ENCODE assay signal across 8 cellular contexts in the genomic region with DNA sequence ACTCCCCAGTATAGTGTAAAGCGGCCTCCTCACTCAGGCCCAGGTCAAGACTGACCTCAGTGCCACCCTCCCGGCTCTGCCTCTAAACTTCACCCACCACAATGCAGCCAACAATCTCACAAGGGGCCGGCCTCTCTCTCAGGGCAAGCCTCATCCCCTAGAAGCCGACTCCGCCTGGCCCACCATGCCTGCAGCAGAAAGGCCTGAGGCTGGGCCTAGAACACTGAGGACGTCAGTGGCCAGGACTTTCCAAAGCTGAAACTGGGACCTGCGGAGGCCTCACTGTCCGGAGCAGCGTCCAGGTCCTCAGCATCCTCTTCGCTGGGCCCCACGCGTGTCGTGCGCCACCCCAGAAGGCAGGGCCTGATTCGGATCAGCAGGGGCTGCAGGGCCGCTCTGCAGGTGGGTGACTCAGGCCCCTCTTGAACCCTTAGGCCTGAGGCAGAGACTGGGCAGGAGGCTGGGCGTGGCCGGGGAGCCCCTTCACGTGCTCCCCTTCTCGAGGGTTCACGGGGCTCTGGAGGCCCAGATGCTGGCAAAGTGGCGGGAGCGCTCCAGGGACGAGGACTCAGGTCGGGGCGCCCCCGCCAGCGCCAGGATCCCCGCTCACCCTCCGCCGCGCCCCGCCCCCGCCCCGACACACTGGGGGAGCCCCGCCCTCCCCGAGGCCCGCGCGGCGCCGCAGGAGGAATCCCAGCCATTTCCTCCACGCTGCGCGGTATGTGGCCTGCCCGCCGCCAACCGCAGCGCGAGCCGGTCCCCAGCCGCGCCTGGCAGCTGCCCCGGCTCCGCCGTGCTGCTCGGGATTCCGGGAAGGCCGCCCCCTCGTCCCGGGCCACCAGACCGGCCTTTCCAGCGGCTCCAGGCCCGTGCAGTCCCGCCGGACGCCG. TPM values are rescaled to one million over a fixed set of nuclear protein-coding genes. Genes with fewer than 3 reads are reported as not detected.
DNase-seq lines count a peak whose midpoint lies in the region; ATAC-seq and TF ChIP-seq lines count a peak whose summit lies in the region.

No MANE protein-coding gene starts in this region.

- no peaks in the 10 kb centered on the region for H3K36me3 ChIP-seq in MG63
- H3K36me3 ChIP-seq in ovary = no peaks in the 10 kb centered on the region

- DNase-seq in MG63 = peak; percentile 42
- DNase-seq in activated T-helper 1 cell treated with anti-CD3 and anti-CD28 coated beads, Interleukin-2, amount 50 U/mL, for 16 hours (ENCODE audit: low read depth in 1 of 2, low spot score in 1 of 2) = peak; percentile 29 to 47
- DNase-seq in fibroblast of villous mesenchyme (ENCODE audit: low read depth) = peak; percentile 77
- peak; percentile 73 to 82 (median 73) for DNase-seq in ovary
- no peak for DNase-seq in NCI-H2081 treated with DMSO at 0.1 percent for 48 hours (lab: John Stamatoyannopoulos, UW)
- no peak for DNase-seq in G401 (ENCODE audit: low spot score)
- DNase-seq in NCI-H1105 treated with DMSO at 0.1 percent for 48 hours (lab: John Stamatoyannopoulos, UW) = no peak

- no peak for TF ChIP-seq CTCF in fibroblast of villous mesenchyme (IDR thresholded peaks at IDR 0.05; ENCODE audit: insufficient read depth, low read depth, low read length)
- no peak for TF ChIP-seq CTCF in ovary (IDR thresholded peaks at IDR 0.05)

- H3K27me3 ChIP-seq in MG63 = no peaks in the 10 kb centered on the region
- no peaks in the 10 kb centered on the region for H3K27me3 ChIP-seq in ovary

- peak overlapping the region; percentile 86 to 96 for H3K27ac ChIP-seq in ovary

- TF ChIP-seq POLR2A in ovary (IDR thresholded peaks at IDR 0.05) = peak; percentile 11

- no peak for ATAC-seq in GM19452 (IDR thresholded peaks at IDR 0.05; ENCODE audit: unreplicated experiment)

- TF ChIP-seq EP300 in ovary (IDR thresholded peaks at IDR 0.05) = no peak

- peaks cover 4% of the 10 kb centered on the region for H3K4me1 ChIP-seq in ovary (ENCODE audit: insufficient read depth)

- in situ Hi-C loops in G401 (cut with HindIII; ENCODE audit: low sequenced_read_pairs) = no loop called here

- peaks cover 3% of the 10 kb centered on the region; the same call in 1 of the 2 replicates for H3K9me3 ChIP-seq in MG63
- H3K9me3 ChIP-seq in ovary = no peaks in the 10 kb centered on the region

- 26 to 75% (median 39%) methylated on average over 20 to 68 of the region's 68 CpGs for WGBS in ovary, 3 donors

- no peak overlapping the region for H3K4me3 ChIP-seq in MG63
- no peak overlapping the region for H3K4me3 ChIP-seq in fibroblast of villous mesenchyme (ENCODE audit: low read depth, low read length)
- H3K4me3 ChIP-seq in ovary = peak overlapping the region; percentile 44

- intact Hi-C loops in ovary (cut with DNase I) = loop anchor here in 1 of 4 donors (5.0 kb wide), 1 partner anchor 261 kb away; the partner anchor contains the start of gene COX7A2L

RNA-seq across cellular contexts. Expression of gene PKDCC, which starts 53.1 kb away (rescaled TPM):
- 24.0 and 36.0 TPM in 2 replicates for total RNA-seq in MG63 (2014; rRNA removed; shearing (Covaris generic); ENCODE audit: low replicate concordance)
- total RNA-seq in fibroblast of villous mesenchyme = 8.2 and 31.2 TPM in 2 replicates
- 100 to 1,000 TPM in 6 of 7 donors, 10 to 100 TPM in 1; 90.6 to 576 (median 272) TPM for total RNA-seq in ovary
- 100 to 1,000 TPM in 1 of 2 donors, 10 to 100 TPM in 1; 58.5 to 117 TPM for polyA plus RNA-seq in ovary
- total RNA-seq in G401 (2014; rRNA removed; shearing (Covaris generic)) = 36.9 and 37.4 TPM in 2 replicates

Comparison
In these comparisons a context has a peak if more than half of its experiments do, and no peak if none do; other contexts are left out.
1. DNase-seq: peak in MG63 (single experiment), activated T-helper 1 cell treated with anti-CD3 and anti-CD28 coated beads, Interleukin-2, amount 50 U/mL, for 16 hours (2 of 2), fibroblast of villous mesenchyme (single experiment) and ovary (5 of 5); none in NCI-H2081 treated with DMSO at 0.1 percent for 48 hours (single experiment), G401 (single experiment) and NCI-H1105 treated with DMSO at 0.1 percent for 48 hours (single experiment).